In genomic region chr2:37582911-37583310, GRCh38 we compare ENCODE assay signal across 12 cellular contexts.
DNase-seq lines count a peak whose midpoint lies in the region; ATAC-seq lines count a peak whose summit lies in the region.
"Had no signal": no experiment of that assay in that cellular context is flagged by ENCODE, and none has a peak within 500 bp of the region (broad histone marks: within the 10 kb centered on the region; RNA-seq: fewer than 3 reads in every experiment).

No MANE protein-coding gene starts in this region.

- DNase-seq in activated CD4-positive, alpha-beta T cell treated with anti-CD3 and anti-CD28 coated beads, Interleukin-2, amount 10 ng/mL, durations not matched to agents 24 days and 14 days, result no peak
- no peak for DNase-seq in activated CD4-positive, alpha-beta T cell treated with anti-CD3 and anti-CD28 coated beads for 1 hour
- peak; percentile 17 for DNase-seq in NCI-H69 (lab: John Stamatoyannopoulos, UW)
- DNase-seq in stimulated activated effector memory CD8-positive, alpha-beta T cell treated with anti-CD3 and anti-CD28 coated beads, Interleukin-12 subunit alpha, Interleukin-12 subunit beta, amount 100 ng/mL, for 72 hours (ENCODE audit: low spot score in 2 of 2), result no peak
- DNase-seq in globus pallidus (ENCODE audit: low spot score), result no peak
- no peak for DNase-seq in GF-D8 (lab: John Stamatoyannopoulos, UW)
- DNase-seq: NCI-H526 treated with DMSO at 0.1 percent for 48 hours; stimulated activated CD4-positive, alpha-beta T cell treated with anti-CD3 and anti-CD28 coated beads, Interleukin-4, amount 100 ng/mL, for 1 hour; substantia nigra had no signal

- H3K4me1 Mint-ChIP-seq in activated CD4-positive, alpha-beta T cell treated with anti-CD3 and anti-CD28 coated beads, Interleukin-2, amount 10 ng/mL, durations not matched to agents 24 days and 14 days, result peaks cover 49% of the 10 kb centered on the region
- H3K4me1 Mint-ChIP-seq in stimulated activated effector memory CD8-positive, alpha-beta T cell treated with anti-CD3 and anti-CD28 coated beads, Interleukin-12 subunit alpha, Interleukin-12 subunit beta, amount 100 ng/mL, for 72 hours, result peaks cover 60% of the 10 kb centered on the region

- peak overlapping the region; percentile 55 for H3K4me3 Mint-ChIP-seq in activated CD4-positive, alpha-beta T cell treated with anti-CD3 and anti-CD28 coated beads, Interleukin-2, amount 10 ng/mL, durations not matched to agents 24 days and 14 days
- H3K4me3 Mint-ChIP-seq in stimulated activated effector memory CD8-positive, alpha-beta T cell treated with anti-CD3 and anti-CD28 coated beads, Interleukin-12 subunit alpha, Interleukin-12 subunit beta, amount 100 ng/mL, for 72 hours, result peak overlapping the region; percentile 69

- H3K27me3 ChIP-seq in endocrine pancreas (ENCODE audit: control insufficient read depth, insufficient read depth, low read length), result no peaks in the 10 kb centered on the region

- H3K36me3 Mint-ChIP-seq in activated CD4-positive, alpha-beta T cell treated with anti-CD3 and anti-CD28 coated beads, Interleukin-2, amount 10 ng/mL, durations not matched to agents 24 days and 14 days (ENCODE audit: low read depth), result peaks cover 4% of the 10 kb centered on the region
- H3K36me3 Mint-ChIP-seq in stimulated activated effector memory CD8-positive, alpha-beta T cell treated with anti-CD3 and anti-CD28 coated beads, Interleukin-12 subunit alpha, Interleukin-12 subunit beta, amount 100 ng/mL, for 72 hours, result no peaks in the 10 kb centered on the region

- peaks cover 7% of the 10 kb centered on the region for H3K9me3 Mint-ChIP-seq in activated CD4-positive, alpha-beta T cell treated with anti-CD3 and anti-CD28 coated beads, Interleukin-2, amount 10 ng/mL, durations not matched to agents 24 days and 14 days
- peaks cover 3% of the 10 kb centered on the region for H3K9me3 Mint-ChIP-seq in stimulated activated effector memory CD8-positive, alpha-beta T cell treated with anti-CD3 and anti-CD28 coated beads, Interleukin-12 subunit alpha, Interleukin-12 subunit beta, amount 100 ng/mL, for 72 hours

- no peaks in the 10 kb centered on the region for H3K36me3 ChIP-seq in endocrine pancreas (ENCODE audit: control insufficient read depth, insufficient read depth, low read length)
- H3K36me3 ChIP-seq: HAP-1 had no signal

- peaks cover 23% of the 10 kb centered on the region for H3K4me1 ChIP-seq in endocrine pancreas (ENCODE audit: control insufficient read depth, insufficient read depth, low read length)

- H3K27ac Mint-ChIP-seq in activated CD4-positive, alpha-beta T cell treated with anti-CD3 and anti-CD28 coated beads, Interleukin-2, amount 10 ng/mL, durations not matched to agents 24 days and 14 days, result peak overlapping the region; percentile 3
- H3K27ac Mint-ChIP-seq in stimulated activated effector memory CD8-positive, alpha-beta T cell treated with anti-CD3 and anti-CD28 coated beads, Interleukin-12 subunit alpha, Interleukin-12 subunit beta, amount 100 ng/mL, for 72 hours, result peak overlapping the region; percentile 84

- H3K9me3 ChIP-seq in endocrine pancreas (ENCODE audit: control insufficient read depth, low read length), result no peaks in the 10 kb centered on the region
- H3K9me3 ChIP-seq: HAP-1 had no signal

- no peak for ATAC-seq in stimulated activated effector memory CD8-positive, alpha-beta T cell treated with anti-CD3 and anti-CD28 coated beads, Interleukin-12 subunit alpha, Interleukin-12 subunit beta, amount 100 ng/mL, for 72 hours
- no peak for ATAC-seq in HG02798 (IDR thresholded peaks at IDR 0.05; ENCODE audit: poor library complexity, unreplicated experiment)

- H3K4me3 ChIP-seq in endocrine pancreas (ENCODE audit: control insufficient read depth, insufficient read depth, low read length), result peak overlapping the region; percentile 60
- H3K4me3 ChIP-seq: HAP-1 had no signal

- H3K27me3 Mint-ChIP-seq in activated CD4-positive, alpha-beta T cell treated with anti-CD3 and anti-CD28 coated beads, Interleukin-2, amount 10 ng/mL, durations not matched to agents 24 days and 14 days, result no peaks in the 10 kb centered on the region

- intact Hi-C loops in activated CD4-positive, alpha-beta T cell treated with anti-CD3 and anti-CD28 coated beads, Interleukin-2, amount 10 ng/mL, durations not matched to agents 24 days and 14 days (cut with micrococcal nuclease), result no loop called here

- H3K9ac ChIP-seq in endocrine pancreas (ENCODE audit: control insufficient read depth, insufficient read depth, low read length), result peak overlapping the region; percentile 2
